9 cellular contexts compared by ENCODE assay signal in genomic region chr16:30472328-30472942, GRCh38. TPM values are rescaled to one million over a fixed set of nuclear protein-coding genes. Genes with fewer than 3 reads are reported as not detected.
A peak's percentile ranks its signal among the peaks of the same experiment; 100 is the strongest.
DNase-seq lines count a peak whose midpoint lies in the region; ATAC-seq and TF ChIP-seq lines count a peak whose summit lies in the region.
"Had no signal": no experiment of that assay in that cellular context is flagged by ENCODE, and none has a peak within 500 bp of the region (broad histone marks: within the 10 kb centered on the region; RNA-seq: fewer than 3 reads in every experiment).

Gene ITGAL (plus strand): TSS chr16:30472742. CDS start chr16:30472838, 96 bp downstream.

- H3K27me3 ChIP-seq in DND-41 (ENCODE audit: insufficient read depth, low read length, poor library complexity) (no peaks in the 10 kb centered on the region), H7 (ENCODE audit: control insufficient read depth, insufficient read depth, low read length) (no peaks in the 10 kb centered on the region), Peyer's patch (no peaks in the 10 kb centered on the region), suprapubic skin (peaks cover 25% of the 10 kb centered on the region), endodermal cell (ENCODE audit: control insufficient read depth, insufficient read depth, low read length, poor library complexity, severe bottlenecking) (no peaks in the 10 kb centered on the region)
- H3K27me3 ChIP-seq in naive thymus-derived CD4-positive, alpha-beta T cell (ENCODE audit: control insufficient read depth in 2 of 2, insufficient read depth in 2 of 2, low read length in 2 of 2) = no peaks in the 10 kb centered on the region

- no peaks in the 10 kb centered on the region for H3K9me3 Mint-ChIP-seq in naive thymus-derived CD4-positive, alpha-beta T cell
- H3K9me3 Mint-ChIP-seq in endodermal cell = no peaks in the 10 kb centered on the region

- H3K36me3 Mint-ChIP-seq in naive thymus-derived CD4-positive, alpha-beta T cell = peaks cover 0 to 43% (median 18%) of the 10 kb centered on the region in 5 donors
- H3K36me3 Mint-ChIP-seq in endodermal cell (ENCODE audit: low read depth) = no peaks in the 10 kb centered on the region

- H3K36me3 ChIP-seq in DND-41 (ENCODE audit: insufficient read depth, low read length) (no peaks in the 10 kb centered on the region), H7 (replicated peaks; ENCODE audit: control insufficient read depth, insufficient read depth, low read length) (no peaks in the 10 kb centered on the region), Peyer's patch (no peaks in the 10 kb centered on the region), suprapubic skin (no peaks in the 10 kb centered on the region), endodermal cell (ENCODE audit: control insufficient read depth, insufficient read depth, low read length) (no peaks in the 10 kb centered on the region)
- H3K36me3 ChIP-seq in naive thymus-derived CD4-positive, alpha-beta T cell (ENCODE audit: control insufficient read depth in 2 of 3, insufficient read depth in 3 of 3, low read length in 3 of 3) = peaks cover 5 to 21% (median 8%) of the 10 kb centered on the region in 3 experiments

- H3K4me3 Mint-ChIP-seq in naive thymus-derived CD4-positive, alpha-beta T cell = peak within 1 kb of the TSS; percentile 83 to 100 (median 98)
- no peak within 1 kb of the TSS for H3K4me3 Mint-ChIP-seq in endodermal cell

- no peaks in the 10 kb centered on the region for H3K79me2 ChIP-seq in DND-41 (ENCODE audit: insufficient read depth, low read length)

- 60% methylated on average over 8 of the region's 8 CpGs for WGBS in suprapubic skin
- 87 to 90% methylated on average over 6 to 8 of the region's 8 CpGs for WGBS in endodermal cell (ENCODE audit: insufficient coverage in 1 of 2, insufficient read length in 1 of 2), 2 experiments

- H3K9me3 ChIP-seq in DND-41 (ENCODE audit: insufficient read depth, low read length, severe bottlenecking) = no peaks in the 10 kb centered on the region
- no peaks in the 10 kb centered on the region for H3K9me3 ChIP-seq in Peyer's patch
- H3K9me3 ChIP-seq in naive thymus-derived CD4-positive, alpha-beta T cell (ENCODE audit: control insufficient read depth in 2 of 3, low read length in 3 of 3) = no peaks in the 10 kb centered on the region
- H3K9me3 ChIP-seq in suprapubic skin = no peaks in the 10 kb centered on the region
- no peaks in the 10 kb centered on the region for H3K9me3 ChIP-seq in endodermal cell (ENCODE audit: control insufficient read depth, low read length)

- H3K4me3 ChIP-seq in DND-41 (ENCODE audit: low read depth in 1 of 2, low read length in 2 of 2) = peak within 1 kb of the TSS in 1 of 2 experiments; percentile 58; a peak in 3 of 4 replicates
- no peak within 1 kb of the TSS for H3K4me3 ChIP-seq in H7 (ENCODE audit: insufficient read depth, low read depth, low read length)
- peak within 1 kb of the TSS; percentile 22 to 44 (median 42) for H3K4me3 ChIP-seq in Peyer's patch
- H3K4me3 ChIP-seq in naive thymus-derived CD4-positive, alpha-beta T cell (ENCODE audit: low read length) = peak within 1 kb of the TSS; percentile 74
- H3K4me3 ChIP-seq in suprapubic skin = peak within 1 kb of the TSS; percentile 12
- no peak within 1 kb of the TSS for H3K4me3 ChIP-seq in endodermal cell (ENCODE audit: low read length)

- DNase-seq in DND-41 (peak; percentile 89), H7 (peak; percentile 10), Peyer's patch (peak; percentile 63 to 91 (median 84)), suprapubic skin (ENCODE audit: low spot score in 2 of 2) (no peak), endodermal cell (no peak), DMS 273 (lab: John Stamatoyannopoulos, UW; ENCODE audit: unreplicated experiment) (no peak)
- DNase-seq in activated effector memory CD4-positive, alpha-beta T cell treated with anti-CD3 and anti-CD28 coated beads, Interleukin-2, amount 50 U/mL, for 16 hours = peak; percentile 93
- DNase-seq in naive thymus-derived CD4-positive, alpha-beta T cell = peak; percentile 41 to 89 (median 84)

- peak within 1 kb of the TSS; percentile 78 for H3K4me2 ChIP-seq in DND-41 (ENCODE audit: insufficient read depth, low read length)

- CTCF ChIA-PET in naive thymus-derived CD4-positive, alpha-beta T cell (lab: Charles Lee) = interaction anchor here (2.7 to 2.8 kb wide), 2 partner anchors 15 to 23 kb away, joined by 13 to 17 read pairs; no protein-coding TSS in a partner anchor

- peaks cover 43 to 83% (median 57%) of the 10 kb centered on the region in 7 donors for H3K4me1 Mint-ChIP-seq in naive thymus-derived CD4-positive, alpha-beta T cell
- no peaks in the 10 kb centered on the region for H3K4me1 Mint-ChIP-seq in endodermal cell

- TF ChIP-seq EP300 in suprapubic skin (IDR thresholded peaks at IDR 0.05) = no peak

- H3K27ac Mint-ChIP-seq in naive thymus-derived CD4-positive, alpha-beta T cell = peak within 1 kb of the TSS; percentile 88 to 98 (median 96)
- no peak within 1 kb of the TSS for H3K27ac Mint-ChIP-seq in endodermal cell

- H4K20me1 ChIP-seq in DND-41 (ENCODE audit: insufficient read depth, low read length) = no peaks in the 10 kb centered on the region

- TF ChIP-seq POLR2A in Peyer's patch (IDR thresholded peaks at IDR 0.05) = peak in 1 of 2 donors; percentile 32
- TF ChIP-seq POLR2A in suprapubic skin (IDR thresholded peaks at IDR 0.05) = peak in 1 of 2 donors; percentile 21

- peak within 1 kb of the TSS; percentile 70 for H2AFZ ChIP-seq in DND-41 (ENCODE audit: low read depth, low read length)

- TF ChIP-seq CTCF in DND-41 (IDR thresholded peaks at IDR 0.05; ENCODE audit: borderline replicate concordance, extremely low read depth, low read length, poor library complexity, severe bottlenecking) = no peak
- no peak for TF ChIP-seq CTCF in Peyer's patch (IDR thresholded peaks at IDR 0.05)
- TF ChIP-seq CTCF in suprapubic skin (IDR thresholded peaks at IDR 0.05) = no peak
- no peak for TF ChIP-seq CTCF in endodermal cell (conservative IDR thresholded peaks at IDR 0.05)

- POLR2A ChIA-PET in naive thymus-derived CD4-positive, alpha-beta T cell (lab: Charles Lee) = interaction anchor here (0.7 to 12.3 kb wide), 15 partner anchors 8 to 407 kb away, joined by 3 to 374 read pairs (median 4); partner anchors contain the start of genes ALDOA, CORO1A, SEPHS2 and TBX6

- intact Hi-C loops in naive thymus-derived CD4-positive, alpha-beta T cell (cut with micrococcal nuclease) = loop anchor here (1.0 to 2.0 kb wide), 8 partner anchors 14 to 186 kb away; partner anchors contain the start of genes DCTPP1 (in 2 of the 2), ZNF768 (in 2 of the 2), FBRS (in 1 of the 2) and SEPHS2 (in 1 of the 2)

- peak within 1 kb of the TSS; percentile 59 for H3K9ac ChIP-seq in DND-41 (ENCODE audit: low read depth, low read length)
- H3K9ac ChIP-seq in endodermal cell (ENCODE audit: extremely low read depth, low read length, poor library complexity, severe bottlenecking) = no peak within 1 kb of the TSS

- peak; percentile 97 for ATAC-seq in DND-41 (ENCODE audit: insufficient read depth, low read depth)
- peak; percentile 89 for ATAC-seq in naive thymus-derived CD4-positive, alpha-beta T cell

- H3K27ac ChIP-seq in DND-41 (ENCODE audit: low read length) (peak within 1 kb of the TSS; percentile 86), Peyer's patch (peak within 1 kb of the TSS; percentile 48 to 86 (median 67)), suprapubic skin (no peak within 1 kb of the TSS), endodermal cell (ENCODE audit: low read depth, low read length) (no peak within 1 kb of the TSS)
- peak within 1 kb of the TSS; percentile 84 for H3K27ac ChIP-seq in naive thymus-derived CD4-positive, alpha-beta T cell (ENCODE audit: low read depth, low read length)

- no peaks in the 10 kb centered on the region for H3K27me3 Mint-ChIP-seq in naive thymus-derived CD4-positive, alpha-beta T cell
- H3K27me3 Mint-ChIP-seq in endodermal cell (ENCODE audit: insufficient read depth) = peaks cover 7% of the 10 kb centered on the region

- H3K4me1 ChIP-seq in DND-41 (ENCODE audit: insufficient read depth, low read length) = peaks cover 39% of the 10 kb centered on the region
- peaks cover 0 to 11% (median 3%) of the 10 kb centered on the region in 4 donors for H3K4me1 ChIP-seq in Peyer's patch
- H3K4me1 ChIP-seq in naive thymus-derived CD4-positive, alpha-beta T cell (ENCODE audit: control insufficient read depth in 2 of 2, insufficient read depth in 2 of 2, low read length in 2 of 2) = peaks cover 60 to 63% of the 10 kb centered on the region in 2 donors
- no peaks in the 10 kb centered on the region for H3K4me1 ChIP-seq in suprapubic skin
- no peaks in the 10 kb centered on the region for H3K4me1 ChIP-seq in endodermal cell (ENCODE audit: control insufficient read depth, insufficient read depth, low read length)

RNA-seq across cellular contexts. Expression of gene ITGAL, which starts in this region (rescaled TPM):
- 0.03 and 0.11 TPM in 2 replicates for total RNA-seq in H7 (2014; rRNA removed; shearing (Covaris generic))
- 10 to 100 TPM in 3 of 4 donors, 1 to 10 TPM in 1; 4.3 to 52.0 (median 13.0) TPM for total RNA-seq in Peyer's patch
- 100 to 1,000 TPM; 258 to 629 (median 436) TPM for total RNA-seq in naive thymus-derived CD4-positive, alpha-beta T cell
- polyA plus RNA-seq in naive thymus-derived CD4-positive, alpha-beta T cell = 100 to 1,000 TPM; 110 to 135 TPM
- 1 to 10 TPM in 2 of 4 donors, under 1 TPM in 2; 0.47 to 4.3 (median 1.9) TPM for total RNA-seq in suprapubic skin
- total RNA-seq in endodermal cell = not detected
- not detected for polyA plus RNA-seq in endodermal cell (2013, experiment 1 of 2)
- not detected for polyA plus RNA-seq in endodermal cell (2013, experiment 2 of 2)
- total RNA-seq: Daoy had no signal

Comparison
In these comparisons a context has a peak if more than half of its experiments do, and no peak if none do; other contexts are left out.
1. RNA of gene ITGAL (total RNA-seq): 258 to 629 TPM in naive thymus-derived CD4-positive, alpha-beta T cell; 4.3 to 52.0 TPM in Peyer's patch, 0.47 to 4.3 TPM in suprapubic skin, not detected in endodermal cell and 0.03 to 0.11 TPM in H7; every median in the first group is over 4 times any median in the second.
2. Peak in DNase-seq in H7; RNA of the gene not detected or under 1 TPM.
3. DNase-seq: peak in DND-41 (single experiment), Peyer's patch (3 of 3), activated effector memory CD4-positive, alpha-beta T cell treated with anti-CD3 and anti-CD28 coated beads, Interleukin-2, amount 50 U/mL, for 16 hours (single experiment) and naive thymus-derived CD4-positive, alpha-beta T cell (9 of 9); none in suprapubic skin (0 of 2), endodermal cell (single experiment) and DMS 273 (single experiment).
4. H3K27ac ChIP-seq: peak in DND-41 (single experiment), Peyer's patch (4 of 4) and naive thymus-derived CD4-positive, alpha-beta T cell (single experiment); none in suprapubic skin (single experiment) and endodermal cell (single experiment).
5. H3K4me3 ChIP-seq: peak in Peyer's patch (4 of 4), naive thymus-derived CD4-positive, alpha-beta T cell (single experiment) and suprapubic skin (single experiment); none in H7 (single experiment) and endodermal cell (single experiment).